In genomic region chr5:181161534-181162175, GRCh38 we compare ENCODE assay signal across 10 cellular contexts. TPM values are rescaled to one million over a fixed set of nuclear protein-coding genes. Genes with fewer than 3 reads are reported as not detected.
DNase-seq lines count a peak whose midpoint lies in the region; ATAC-seq, FAIRE-seq and TF ChIP-seq lines count a peak whose summit lies in the region.
"Had no signal": no experiment of that assay in that cellular context is flagged by ENCODE, and none has a peak within 500 bp of the region (broad histone marks: within the 10 kb centered on the region; RNA-seq: fewer than 3 reads in every experiment).

No MANE protein-coding gene starts in this region.

- H3K27me3 Mint-ChIP-seq in nephron progenitor cell (ENCODE audit: low read depth, poor library complexity) = peaks cover 65% of the 10 kb centered on the region

- H3K36me3 ChIP-seq in DND-41 (ENCODE audit: insufficient read depth, low read length) (no peaks in the 10 kb centered on the region), KMS-11 (ENCODE audit: insufficient read depth) (no peaks in the 10 kb centered on the region), bronchial epithelial cell (ENCODE audit: control insufficient read depth, insufficient read depth, low read length) (no peaks in the 10 kb centered on the region)

- H3K79me2 ChIP-seq in DND-41 (ENCODE audit: insufficient read depth, low read length) = no peaks in the 10 kb centered on the region
- H3K79me2 ChIP-seq in KMS-11 (ENCODE audit: insufficient read depth, low read depth) = no peaks in the 10 kb centered on the region

- H3K27me3 ChIP-seq in DND-41 (ENCODE audit: insufficient read depth, low read length, poor library complexity) (no peaks in the 10 kb centered on the region), KMS-11 (ENCODE audit: insufficient read depth, low read depth) (no peaks in the 10 kb centered on the region), bronchial epithelial cell (ENCODE audit: control insufficient read depth, insufficient read depth, low read length) (no peaks in the 10 kb centered on the region)

- peak overlapping the region; percentile 39 for H3K9ac ChIP-seq in DND-41 (ENCODE audit: low read depth, low read length)
- H3K9ac ChIP-seq in KMS-11 = peak overlapping the region; percentile 63; the same call in 1 of the 2 replicates

- ATAC-seq in DND-41 (ENCODE audit: insufficient read depth, low read depth) (no peak), HG02759 (IDR thresholded peaks at IDR 0.05; ENCODE audit: unreplicated experiment) (no peak)

- H4K20me1 ChIP-seq in DND-41 (ENCODE audit: insufficient read depth, low read length) (no peaks in the 10 kb centered on the region), KMS-11 (ENCODE audit: insufficient read depth) (no peaks in the 10 kb centered on the region)

- H3K27ac ChIP-seq in DND-41 (ENCODE audit: low read length) (peak overlapping the region; percentile 57), KMS-11 (peak overlapping the region; percentile 80)

- no peaks in the 10 kb centered on the region for H3K9me3 ChIP-seq in DND-41 (ENCODE audit: insufficient read depth, low read length, severe bottlenecking)

- H2AFZ ChIP-seq in DND-41 (ENCODE audit: low read depth, low read length) (peak overlapping the region; percentile 79), KMS-11 (ENCODE audit: low read depth) (peak overlapping the region; percentile 73)

- H3K4me2 ChIP-seq in DND-41 (ENCODE audit: insufficient read depth, low read length) (peak overlapping the region; percentile 72), KMS-11 (peak overlapping the region; percentile 53; the same call in 1 of the 2 replicates)

- H3K9me3 Mint-ChIP-seq in nephron progenitor cell = peaks cover 10% of the 10 kb centered on the region

- FAIRE-seq in bronchial epithelial cell (lab: Jason Lieb, UNC) = no peak

- no peak overlapping the region for H3K27ac Mint-ChIP-seq in nephron progenitor cell

- peaks cover 16% of the 10 kb centered on the region for H3K4me1 Mint-ChIP-seq in nephron progenitor cell

- no peak for TF ChIP-seq CTCF in DND-41 (IDR thresholded peaks at IDR 0.05; ENCODE audit: borderline replicate concordance, extremely low read depth, low read length, poor library complexity, severe bottlenecking)
- no peak for TF ChIP-seq CTCF in KMS-11 (conservative IDR thresholded peaks at IDR 0.05; ENCODE audit: low read depth, low read length)
- TF ChIP-seq CTCF in bronchial epithelial cell (IDR thresholded peaks at IDR 0.05; ENCODE audit: insufficient read depth, low read length, severe bottlenecking) = no peak
- TF ChIP-seq CTCF in nephron progenitor cell (IDR thresholded peaks at IDR 0.05) = no peak

- no peaks in the 10 kb centered on the region for H3K36me3 Mint-ChIP-seq in nephron progenitor cell (ENCODE audit: low read depth)

- DNase-seq in DND-41 (no peak), bronchial epithelial cell (ENCODE audit: low read depth) (no peak), nephron progenitor cell (no peak), HK-2 (ENCODE audit: unreplicated experiment) (no peak), GM03348 (ENCODE audit: low spot score) (no peak)
- no peak for DNase-seq in activated effector memory CD4-positive, alpha-beta T cell treated with Interleukin-2 at 50 U/mL for 16 hours

- H3K4me1 ChIP-seq in DND-41 (ENCODE audit: insufficient read depth, low read length) (peaks cover 25% of the 10 kb centered on the region), KMS-11 (ENCODE audit: low read depth, poor library complexity, severe bottlenecking) (peaks cover 24% of the 10 kb centered on the region)

- H3K4me3 ChIP-seq in DND-41 (ENCODE audit: low read depth in 1 of 2, low read length in 2 of 2) (peak overlapping the region in 1 of 2 experiments; percentile 57; a peak in 2 of 4 replicates), KMS-11 (IDR thresholded peaks at IDR 0.05; ENCODE audit: insufficient read depth, low read depth, low read length) (no peak overlapping the region), bronchial epithelial cell (ENCODE audit: low read depth, low read length) (peak overlapping the region; percentile 10)

- H3K4me3 Mint-ChIP-seq in nephron progenitor cell = peak overlapping the region; percentile 71

RNA-seq across cellular contexts. Expression of gene OR2V2, which starts 14.3 kb away (rescaled TPM):
- not detected in 2 replicates for total RNA-seq in bronchial epithelial cell
- total RNA-seq: glomerular endothelial cell, renal cortical epithelial cell had no signal

RNA-seq across cellular contexts. Expression of gene OR2V1, which starts 30.7 kb away (rescaled TPM):
- not detected in 2 replicates for total RNA-seq in bronchial epithelial cell
- total RNA-seq: glomerular endothelial cell, renal cortical epithelial cell had no signal

RNA-seq across cellular contexts. Expression of gene TRIM7, which starts 43.3 kb away (rescaled TPM):
- 20.8 and 35.7 TPM in 2 replicates for total RNA-seq in bronchial epithelial cell
